In the genomic region with DNA sequence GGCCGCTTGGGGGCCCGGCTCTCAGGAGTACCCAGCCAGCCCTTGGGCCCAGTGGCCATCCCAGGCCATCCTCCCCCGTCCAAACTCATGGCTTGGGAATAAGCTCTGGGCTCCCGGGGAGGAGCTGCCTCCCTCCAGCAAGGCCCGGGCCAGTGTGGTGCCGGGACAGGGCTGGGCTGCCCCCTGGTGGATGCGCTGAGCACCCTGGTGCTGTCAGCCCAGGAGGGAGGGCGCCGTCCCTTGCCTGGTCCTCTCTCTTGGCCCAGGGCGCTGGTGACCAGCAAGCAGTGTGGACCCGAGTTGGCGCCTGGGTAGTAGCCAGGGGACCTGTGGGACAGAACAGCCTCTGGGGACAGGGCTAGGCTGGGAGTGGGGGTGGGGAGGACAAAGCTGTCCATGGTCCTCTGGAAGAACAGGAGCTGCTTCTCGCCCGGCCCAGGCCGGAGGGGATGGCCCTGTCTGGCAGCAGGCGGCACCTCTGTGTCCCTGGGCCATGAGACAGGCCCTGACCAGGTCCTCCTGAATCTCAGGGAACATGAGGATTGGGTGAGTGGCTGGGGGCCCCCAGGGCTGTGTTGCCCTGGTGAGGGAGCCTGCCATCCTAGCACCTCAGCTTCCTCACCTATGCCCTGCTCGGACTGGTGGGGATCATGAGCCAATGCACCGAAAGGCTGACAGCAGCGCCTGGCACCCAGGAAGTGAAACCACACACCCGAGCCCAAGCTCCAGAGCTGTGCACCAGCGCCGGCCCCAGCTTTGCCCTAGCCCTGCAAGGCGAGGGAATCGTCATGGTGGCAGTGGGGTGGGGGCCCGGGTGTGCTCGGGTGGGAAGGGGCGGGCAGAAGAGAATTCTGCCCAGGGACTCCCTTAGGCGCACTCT, we compare ENCODE assay signal across 9 cellular contexts. TPM values are rescaled to one million over a fixed set of nuclear protein-coding genes. Genes with fewer than 3 reads are reported as not detected.
A peak's percentile ranks its signal among the peaks of the same experiment; 100 is the strongest.
DNase-seq lines count a peak whose midpoint lies in the region; ATAC-seq and TF ChIP-seq lines count a peak whose summit lies in the region.
"Had no signal": no experiment of that assay in that cellular context is flagged by ENCODE, and none has a peak within 500 bp of the region (broad histone marks: within the 10 kb centered on the region; RNA-seq: fewer than 3 reads in every experiment).

No MANE protein-coding gene starts in this region.

- intact Hi-C loops in heart right ventricle (cut with DNase I): loop anchor here (1.0 to 10.0 kb wide), 7 partner anchors 60 to 250 kb away; partner anchors contain the start of gene FAAP20 (in 2 of the 10)

- peaks cover 12% of the 10 kb centered on the region for H3K4me1 ChIP-seq in DOHH2 (ENCODE audit: control insufficient read depth, low read length)
- peaks cover 4 to 14% (median 12%) of the 10 kb centered on the region in 9 donors for H3K4me1 ChIP-seq in heart right ventricle

- no peak overlapping the region for H3K27ac ChIP-seq in DOHH2 (ENCODE audit: low read depth, low read length)
- H3K27ac ChIP-seq in heart right ventricle: no peak overlapping the region
- H3K27ac ChIP-seq: epithelial cell of prostate had no signal

- H3K4me2 ChIP-seq in DOHH2 (ENCODE audit: low read length): no peak overlapping the region

- no peaks in the 10 kb centered on the region for H4K20me1 ChIP-seq in DOHH2 (ENCODE audit: control insufficient read depth, insufficient read depth, low read depth, low read length)

- H3K36me3 ChIP-seq in DOHH2 (ENCODE audit: control insufficient read depth, low read length) (peaks cover 5% of the 10 kb centered on the region; the same call in 1 of the 2 replicates), heart right ventricle (no peaks in the 10 kb centered on the region)

- no peaks in the 10 kb centered on the region for H3K9me2 ChIP-seq in DOHH2 (replicated peaks; ENCODE audit: control insufficient read depth, low read length)

- H3K9me3 ChIP-seq in DOHH2 (ENCODE audit: control insufficient read depth, insufficient read depth, low read length) (no peaks in the 10 kb centered on the region), heart right ventricle (no peaks in the 10 kb centered on the region)

- ATAC-seq in HG03135 (IDR thresholded peaks at IDR 0.05; ENCODE audit: unreplicated experiment): peak; percentile 73
- peak; percentile 92 to 98 (median 96) for ATAC-seq in heart right ventricle
- no peak for ATAC-seq in GM21423 (IDR thresholded peaks at IDR 0.05; ENCODE audit: unreplicated experiment)

- DNase-seq in T follicular helper cell (ENCODE audit: low read depth): peak; percentile 65
- peak; percentile 43 for DNase-seq in activated naive CD8-positive, alpha-beta T cell treated with anti-CD3 and anti-CD28 coated beads, Interleukin-2, amount 50 U/mL, for 16 hours (ENCODE audit: low read depth, low spot score)
- peak; percentile 84 to 90 for DNase-seq in heart right ventricle
- peak; percentile 86 for DNase-seq in retina
- DNase-seq in NCI-H2029 (lab: John Stamatoyannopoulos, UW): no peak

- TF ChIP-seq CTCF in DOHH2 (IDR thresholded peaks at IDR 0.05; ENCODE audit: low read depth, low read length, poor library complexity, severe bottlenecking) (peak; percentile 91), heart right ventricle (IDR thresholded peaks at IDR 0.05) (peak; percentile 80 to 98 (median 94))

- H3F3A ChIP-seq in DOHH2 (ENCODE audit: control insufficient read depth, insufficient read depth): no peaks in the 10 kb centered on the region

- no peaks in the 10 kb centered on the region for H3K79me2 ChIP-seq in DOHH2 (ENCODE audit: control insufficient read depth, low read length)

- H3K27me3 ChIP-seq in DOHH2 (ENCODE audit: control insufficient read depth, low read length) (no peaks in the 10 kb centered on the region), heart right ventricle (no peaks in the 10 kb centered on the region)

- H3K4me3 ChIP-seq in DOHH2 (ENCODE audit: low read length): no peak overlapping the region
- H3K4me3 ChIP-seq in heart right ventricle: peak overlapping the region in 1 of 10 donors; percentile 2

- 46 to 54% methylated on average over 28 of the region's 28 CpGs for WGBS in heart right ventricle, 2 donors

RNA-seq across cellular contexts. Expression of gene MORN1, which starts 9.4 kb away (rescaled TPM):
- 1 to 10 TPM; 3.5 to 7.6 (median 5.7) TPM for total RNA-seq in heart right ventricle
- 1 to 10 TPM; 1.2 to 3.0 TPM for polyA plus RNA-seq in heart right ventricle

RNA-seq across cellular contexts. Expression of gene RER1, which starts 9.7 kb away (rescaled TPM):
- total RNA-seq in heart right ventricle: 100 to 1,000 TPM in 1 of 10 donors, 10 to 100 TPM in 9; 70.1 to 107 (median 84.1) TPM
- 10 to 100 TPM; 55.5 to 77.0 TPM for polyA plus RNA-seq in heart right ventricle

RNA-seq across cellular contexts. Expression of gene PEX10, which starts 30.4 kb away (rescaled TPM):
- total RNA-seq in heart right ventricle: 10 to 100 TPM; 14.6 to 26.0 (median 18.6) TPM
- 10 to 100 TPM; 13.7 to 19.1 TPM for polyA plus RNA-seq in heart right ventricle
